30 cellular contexts compared by ENCODE assay signal in the genomic region with DNA sequence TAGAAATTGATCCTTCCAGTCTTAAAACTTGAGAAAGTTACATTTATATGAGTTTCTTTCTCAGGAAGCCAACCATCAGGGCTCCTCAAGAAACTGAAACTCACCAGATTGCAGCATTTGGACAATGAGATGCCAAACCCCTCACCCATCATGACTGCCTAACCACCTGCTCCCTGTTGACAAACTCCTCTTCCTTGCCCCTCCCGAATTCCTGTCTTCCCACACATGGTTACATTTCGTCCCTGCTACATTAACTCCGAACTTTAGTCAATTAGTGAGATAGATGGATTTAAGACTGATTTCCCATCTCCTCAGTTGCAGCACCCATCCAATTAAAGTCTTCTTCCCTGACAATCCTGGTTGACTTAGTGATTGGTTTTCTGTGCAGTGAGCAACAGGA.
"Had no signal": no experiment of that assay in that cellular context is flagged by ENCODE, and none has a peak within 500 bp of the region (broad histone marks: within the 10 kb centered on the region; RNA-seq: fewer than 3 reads in every experiment).

No MANE protein-coding gene starts in this region.

- H3K4me1 Mint-ChIP-seq: activated CD4-positive, alpha-beta T cell treated with anti-CD3 and anti-CD28 coated beads for 36 hours; activated CD8-positive, alpha-beta memory T cell treated with anti-CD3 and anti-CD28 coated beads, Interleukin-2, amount 10 ng/mL, durations not matched to agents 7 days and 5 days; activated naive CD4-positive, alpha-beta T cell treated with anti-CD3 and anti-CD28 coated beads, Interleukin-2, amount 50 U/mL, for 24 hours; activated naive CD8-positive, alpha-beta T cell treated with anti-CD3 and anti-CD28 coated beads, Interleukin-2, amount 50 U/mL, for 24 hours; naive B cell had no signal

- H3K4me3 Mint-ChIP-seq: activated CD4-positive, alpha-beta T cell treated with anti-CD3 and anti-CD28 coated beads for 36 hours; activated CD8-positive, alpha-beta memory T cell treated with anti-CD3 and anti-CD28 coated beads, Interleukin-2, amount 10 ng/mL, durations not matched to agents 7 days and 5 days; activated CD8-positive, alpha-beta T cell treated with anti-CD3 and anti-CD28 coated beads, Interleukin-2, amount 10 ng/mL, durations not matched to agents 7 days and 5 days; activated naive CD4-positive, alpha-beta T cell treated with anti-CD3 and anti-CD28 coated beads, Interleukin-2, amount 50 U/mL, for 24 hours; activated naive CD8-positive, alpha-beta T cell treated with anti-CD3 and anti-CD28 coated beads, Interleukin-2, amount 50 U/mL, for 24 hours; naive B cell had no signal

- FAIRE-seq: frontal cortex, pancreas had no signal

- H3K27me3 ChIP-seq: breast epithelium, pancreas, right atrium auricular region, suprapubic skin, tibial nerve had no signal

- H3K4me1 ChIP-seq: breast epithelium, esophagus squamous epithelium, psoas muscle, right atrium auricular region, suprapubic skin, tibial nerve had no signal

- ATAC-seq: activated CD4-positive, alpha-beta T cell treated with anti-CD3 and anti-CD28 coated beads for 36 hours; activated CD8-positive, alpha-beta memory T cell treated with anti-CD3 and anti-CD28 coated beads, Interleukin-2, amount 10 ng/mL, durations not matched to agents 7 days and 5 days; activated CD8-positive, alpha-beta T cell treated with anti-CD3 and anti-CD28 coated beads, Interleukin-2, amount 10 ng/mL, durations not matched to agents 7 days and 5 days; activated naive CD8-positive, alpha-beta T cell treated with anti-CD3 and anti-CD28 coated beads, Interleukin-2, amount 50 U/mL, for 24 hours; left colon; mucosa of descending colon; psoas muscle had no signal

- H3K36me3 Mint-ChIP-seq: activated CD8-positive, alpha-beta memory T cell treated with anti-CD3 and anti-CD28 coated beads, Interleukin-2, amount 10 ng/mL, durations not matched to agents 7 days and 5 days; activated naive CD4-positive, alpha-beta T cell treated with anti-CD3 and anti-CD28 coated beads, Interleukin-2, amount 50 U/mL, for 24 hours; naive B cell had no signal

- DNase-seq: activated CD4-positive, alpha-beta T cell treated with anti-CD3 and anti-CD28 coated beads for 36 hours; activated CD4-positive, CD25-positive, alpha-beta regulatory T cell; activated CD8-positive, alpha-beta memory T cell treated with anti-CD3 and anti-CD28 coated beads, Interleukin-2, amount 10 ng/mL, durations not matched to agents 7 days and 5 days; activated CD8-positive, alpha-beta T cell treated with anti-CD3 and anti-CD28 coated beads, Interleukin-2, amount 10 ng/mL, durations not matched to agents 7 days and 5 days; activated naive CD8-positive, alpha-beta T cell treated with anti-CD3 and anti-CD28 coated beads, Interleukin-2, amount 50 U/mL, for 24 hours; activated T-cell treated with anti-CD3 and anti-CD28 coated beads, Interleukin-2, amount 50 U/mL, for 48 hours; amygdala; central memory CD4-positive, alpha-beta T cell; dermis blood vessel endothelial cell; effector CD4-positive, alpha-beta T cell; esophagus squamous epithelium; glutamatergic neuron; islet precursor cell; left colon; mucosa of descending colon; naive B cell; nucleus accumbens; pancreas; psoas muscle; stimulated activated CD4-positive, alpha-beta T cell treated with anti-CD3 and anti-CD28 coated beads, Interleukin-15, amount 100 ng/mL, for 24 hours; stimulated activated CD4-positive, alpha-beta T cell treated with anti-CD3 and anti-CD28 coated beads, Interleukin-2, amount 100 ng/mL, for 24 hours; stimulated activated naive CD4-positive, alpha-beta T cell; T-helper 1 cell had no signal

- H3K27ac Mint-ChIP-seq: activated CD4-positive, alpha-beta T cell treated with anti-CD3 and anti-CD28 coated beads for 36 hours; activated CD8-positive, alpha-beta memory T cell treated with anti-CD3 and anti-CD28 coated beads, Interleukin-2, amount 10 ng/mL, durations not matched to agents 7 days and 5 days; activated CD8-positive, alpha-beta T cell treated with anti-CD3 and anti-CD28 coated beads, Interleukin-2, amount 10 ng/mL, durations not matched to agents 7 days and 5 days; activated naive CD4-positive, alpha-beta T cell treated with anti-CD3 and anti-CD28 coated beads, Interleukin-2, amount 50 U/mL, for 24 hours; activated naive CD8-positive, alpha-beta T cell treated with anti-CD3 and anti-CD28 coated beads, Interleukin-2, amount 50 U/mL, for 24 hours; activated T-helper 2 cell treated with anti-CD3 and anti-CD28 coated beads, Interferon-gamma antibody, Interleukin-2, Interleukin-4, amounts not matched to agents 10 μg/mL and 5 μg/mL and 100 μg/mL, durations not matched to agents 14 hours and 24 hours and 36 hours; naive B cell had no signal

- H3K36me3 ChIP-seq: breast epithelium, esophagus squamous epithelium, pancreas, right atrium auricular region, suprapubic skin, tibial nerve had no signal

- H3K27ac ChIP-seq: breast epithelium, esophagus squamous epithelium, pancreas, psoas muscle, right atrium auricular region, suprapubic skin, tibial nerve had no signal

- H3K9me3 ChIP-seq: breast epithelium, esophagus squamous epithelium, mucosa of descending colon, pancreas, psoas muscle, right atrium auricular region, suprapubic skin, tibial nerve had no signal

- H3K9me3 Mint-ChIP-seq: activated naive CD4-positive, alpha-beta T cell treated with anti-CD3 and anti-CD28 coated beads, Interleukin-2, amount 50 U/mL, for 24 hours; activated naive CD8-positive, alpha-beta T cell treated with anti-CD3 and anti-CD28 coated beads, Interleukin-2, amount 50 U/mL, for 24 hours; activated T-helper 2 cell treated with anti-CD3 and anti-CD28 coated beads, Interferon-gamma antibody, Interleukin-2, Interleukin-4, amounts not matched to agents 10 μg/mL and 5 μg/mL and 100 μg/mL, durations not matched to agents 14 hours and 24 hours and 36 hours; naive B cell had no signal

- H3K4me3 ChIP-seq: breast epithelium, esophagus squamous epithelium, mucosa of descending colon, pancreas, psoas muscle, right atrium auricular region, suprapubic skin, tibial nerve had no signal
